Comparison of ENCODE assay signal across 12 cellular contexts in the genomic region with DNA sequence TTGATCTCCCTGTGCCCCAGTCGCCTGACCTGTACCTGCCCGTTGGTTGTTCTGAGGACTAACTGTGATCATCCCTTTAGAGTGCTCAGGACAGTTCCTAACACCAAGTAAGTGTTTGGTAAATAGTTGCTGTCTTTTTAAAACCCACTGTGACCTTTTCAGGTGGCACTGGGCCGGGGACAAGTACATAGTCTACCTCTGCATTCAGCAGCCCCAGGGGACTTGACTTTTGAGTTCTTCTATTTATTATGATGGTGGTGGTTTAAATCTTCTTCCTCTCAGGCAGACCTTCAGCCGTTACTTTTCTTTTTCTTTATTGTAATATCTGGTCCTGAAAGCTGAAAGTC. TPM values are rescaled to one million over a fixed set of nuclear protein-coding genes. Genes with fewer than 3 reads are reported as not detected.
A peak's percentile ranks its signal among the peaks of the same experiment; 100 is the strongest.
DNase-seq lines count a peak whose midpoint lies in the region; ATAC-seq and TF ChIP-seq lines count a peak whose summit lies in the region.
"Had no signal": no experiment of that assay in that cellular context is flagged by ENCODE, and none has a peak within 500 bp of the region (broad histone marks: within the 10 kb centered on the region; RNA-seq: fewer than 3 reads in every experiment).

No MANE protein-coding gene starts in this region.

- peaks cover 79% of the 10 kb centered on the region for H3K36me3 Mint-ChIP-seq in activated naive CD8-positive, alpha-beta T cell treated with anti-CD3 and anti-CD28 coated beads for 36 hours

- H3K9me3 Mint-ChIP-seq in activated naive CD8-positive, alpha-beta T cell treated with anti-CD3 and anti-CD28 coated beads for 36 hours: no peaks in the 10 kb centered on the region

- intact Hi-C loops in left ventricle myocardium inferior (cut with micrococcal nuclease) (no loop called here), Right ventricle myocardium inferior (cut with DNase I) (no loop called here), lower lobe of right lung (cut with DNase I) (no loop called here), body of pancreas (cut with DNase I) (loop anchor here (10.0 kb wide), 1 partner anchor 119 kb away; no protein-coding TSS in a partner anchor)

- 69% methylated on average over 4 of the region's 4 CpGs for WGBS in urinary bladder
- WGBS in body of pancreas, 2 donors: 80 to 91% methylated on average over 4 of the region's 4 CpGs

- H3K27ac ChIP-seq in left ventricle myocardium inferior (replicated peaks): peak overlapping the region; percentile 78
- peak overlapping the region; percentile 53 for H3K27ac ChIP-seq in lower lobe of right lung
- H3K27ac ChIP-seq in urinary bladder (ENCODE audit: low read depth): peak overlapping the region; percentile 54
- H3K27ac ChIP-seq in body of pancreas: no peak overlapping the region

- H3K27ac Mint-ChIP-seq in activated naive CD8-positive, alpha-beta T cell treated with anti-CD3 and anti-CD28 coated beads for 36 hours: peak overlapping the region; percentile 89

- peak overlapping the region; percentile 74 for H3K4me3 Mint-ChIP-seq in activated naive CD8-positive, alpha-beta T cell treated with anti-CD3 and anti-CD28 coated beads for 36 hours

- DNase-seq in left ventricle myocardium inferior: no peak
- no peak for DNase-seq in Right ventricle myocardium inferior (ENCODE audit: missing footprints)
- no peak for DNase-seq in activated naive CD8-positive, alpha-beta T cell treated with anti-CD3 and anti-CD28 coated beads for 36 hours
- no peak for DNase-seq in lower lobe of right lung
- DNase-seq in NCI-H2081 treated with DMSO at 0.1 percent for 48 hours (lab: John Stamatoyannopoulos, UW): no peak
- DNase-seq in body of pancreas: no peak
- DNase-seq: activated CD4-positive, CD25-positive, alpha-beta regulatory T cell treated with anti-CD3 and anti-CD28 coated beads, Interleukin-2, amount 50 U/mL, for 72 hours; MM.1S; NCI-H510A; thyroid gland had no signal

- H3K4me1 ChIP-seq in left ventricle myocardium inferior (peaks cover 69% of the 10 kb centered on the region), lower lobe of right lung (peaks cover 66% of the 10 kb centered on the region), urinary bladder (ENCODE audit: insufficient read depth) (no peaks in the 10 kb centered on the region), body of pancreas (peaks cover 12% of the 10 kb centered on the region)

- H3K27me3 ChIP-seq in left ventricle myocardium inferior (ENCODE audit: low read depth) (no peaks in the 10 kb centered on the region), lower lobe of right lung (ENCODE audit: low read depth) (no peaks in the 10 kb centered on the region), body of pancreas (no peaks in the 10 kb centered on the region)
- H3K27me3 ChIP-seq: thyroid gland had no signal

- no peaks in the 10 kb centered on the region for H3K27me3 Mint-ChIP-seq in activated naive CD8-positive, alpha-beta T cell treated with anti-CD3 and anti-CD28 coated beads for 36 hours

- no peak for TF ChIP-seq POLR2A in body of pancreas (IDR thresholded peaks at IDR 0.05)

- ATAC-seq in Right ventricle myocardium inferior (no peak), lower lobe of right lung (no peak), body of pancreas (no peak), HG03045 (IDR thresholded peaks at IDR 0.05; ENCODE audit: unreplicated experiment) (no peak)

- H3K4me3 ChIP-seq in left ventricle myocardium inferior (no peak overlapping the region), lower lobe of right lung (no peak overlapping the region), urinary bladder (ENCODE audit: low read depth, low read length) (no peak overlapping the region), body of pancreas (no peak overlapping the region)
- H3K4me3 ChIP-seq: thyroid gland had no signal

- TF ChIP-seq CTCF in left ventricle myocardium inferior (IDR thresholded peaks at IDR 0.05; ENCODE audit: borderline replicate concordance) (no peak), lower lobe of right lung (IDR thresholded peaks at IDR 0.05) (no peak), body of pancreas (IDR thresholded peaks at IDR 0.05) (no peak)

- H3K36me3 ChIP-seq in left ventricle myocardium inferior (no peaks in the 10 kb centered on the region), lower lobe of right lung (peaks cover 3% of the 10 kb centered on the region), urinary bladder (ENCODE audit: insufficient read depth) (no peaks in the 10 kb centered on the region), body of pancreas (replicated peaks in 1 of 2; ENCODE audit: insufficient read depth in 1 of 2, low read depth in 2 of 2) (no peaks in the 10 kb centered on the region)
- H3K36me3 ChIP-seq: thyroid gland had no signal

- H3K9me3 ChIP-seq in left ventricle myocardium inferior (replicated peaks) (no peaks in the 10 kb centered on the region), lower lobe of right lung (no peaks in the 10 kb centered on the region), body of pancreas (no peaks in the 10 kb centered on the region)
- H3K9me3 ChIP-seq: thyroid gland had no signal

- peaks cover 87% of the 10 kb centered on the region for H3K4me1 Mint-ChIP-seq in activated naive CD8-positive, alpha-beta T cell treated with anti-CD3 and anti-CD28 coated beads for 36 hours

RNA-seq across cellular contexts. Expression of gene EVL, which starts 38.8 kb away (rescaled TPM):
- total RNA-seq in left ventricle myocardium inferior (39.7 TPM), Right ventricle myocardium inferior (41.8 TPM), lower lobe of right lung (226 TPM), urinary bladder (40.3 TPM), body of pancreas (10 to 100 TPM; 22.3 to 57.7 TPM)
- total RNA-seq in activated naive CD8-positive, alpha-beta T cell treated with anti-CD3 and anti-CD28 coated beads for 36 hours: 100 to 1,000 TPM; 225 to 236 TPM
- 93.8 TPM for polyA plus RNA-seq in urinary bladder

RNA-seq across cellular contexts. Expression of gene DEGS2, which starts 55.5 kb away (rescaled TPM):
- total RNA-seq in left ventricle myocardium inferior (not detected), Right ventricle myocardium inferior (not detected), lower lobe of right lung (5.8 TPM), urinary bladder (6.5 TPM), body of pancreas (10 to 100 TPM in 1 of 2 donors, 1 to 10 TPM in 1; 7.3 to 10.5 TPM)
- total RNA-seq in activated naive CD8-positive, alpha-beta T cell treated with anti-CD3 and anti-CD28 coated beads for 36 hours: 1 to 10 TPM; 1.6 to 1.8 TPM
- 6.2 TPM for polyA plus RNA-seq in urinary bladder

Comparison
In these comparisons a context has a peak if more than half of its experiments do, and no peak if none do; other contexts are left out.
1. H3K27ac ChIP-seq: peak in left ventricle myocardium inferior (single experiment), lower lobe of right lung (single experiment) and urinary bladder (single experiment); none in body of pancreas (0 of 4).